In the genomic region with DNA sequence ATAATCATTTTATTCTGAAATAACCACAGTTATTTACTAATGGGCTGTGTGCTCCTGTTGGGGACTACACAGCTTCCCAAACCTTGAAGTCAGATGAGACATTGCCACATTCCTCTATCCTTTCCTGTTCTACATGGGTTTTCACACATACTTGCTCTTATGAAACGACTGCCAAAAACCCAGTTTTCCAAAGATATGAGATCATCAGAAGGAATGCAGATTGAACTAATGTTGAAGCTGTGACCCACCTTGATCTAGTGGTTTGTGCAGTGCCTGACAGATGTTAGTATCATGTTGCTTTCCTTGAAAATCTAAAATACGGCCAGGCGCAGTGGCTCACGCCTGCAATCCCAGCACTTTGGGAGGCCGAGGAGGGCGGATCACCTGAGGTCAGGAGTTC, we compare ENCODE assay signal across 12 cellular contexts.
DNase-seq lines count a peak whose midpoint lies in the region; TF ChIP-seq lines count a peak whose summit lies in the region.
"Had no signal": no experiment of that assay in that cellular context is flagged by ENCODE, and none has a peak within 500 bp of the region (broad histone marks: within the 10 kb centered on the region; RNA-seq: fewer than 3 reads in every experiment).

No MANE protein-coding gene starts in this region.

- no peak for TF ChIP-seq CTCF in HEK293 (tag by site-specific recombination; IDR thresholded peaks at IDR 0.05)
- TF ChIP-seq CTCF in type B pancreatic cell (conservative IDR thresholded peaks at IDR 0.05): no peak
- TF ChIP-seq CTCF in glutamatergic neuron (IDR thresholded peaks at IDR 0.05; ENCODE audit: partially characterized antibody, unreplicated experiment): no peak

- peak overlapping the region; percentile 91 for H3K27ac Mint-ChIP-seq in type B pancreatic cell
- H3K27ac Mint-ChIP-seq in glutamatergic neuron (ENCODE audit: unreplicated experiment): no peak overlapping the region
- H3K27ac Mint-ChIP-seq: activated T-helper 17 cell treated with anti-CD3 and anti-CD28 coated beads, Interleukin-2, amount 50 U/mL, for 72 hours; effector memory CD8-positive, alpha-beta T cell; memory B cell; stimulated activated memory B cell treated with anti-CD40 and anti-IgM and Interleukin-4, amounts not matched to agents 10 μg/mL and 1 μg/mL and 100 μg/mL, for 72 hours had no signal

- CTCF ChIA-PET in HEK293 (lab: Yijun Ruan, JAX): no interaction called here

- no peaks in the 10 kb centered on the region for H3K9me3 ChIP-seq in HEK293 (ENCODE audit: control insufficient read depth, insufficient read depth, low read depth, low read length)

- DNase-seq in amniotic stem cell (lab: John Stamatoyannopoulos, UW) (peak; percentile 51), iris pigment epithelial cell (ENCODE audit: low read depth) (peak; percentile 93), type B pancreatic cell (ENCODE audit: extremely low spot score, unreplicated experiment) (no peak), NCI-H1092 treated with DMSO at 0.1 percent for 48 hours (lab: John Stamatoyannopoulos, UW) (no peak), glutamatergic neuron (no peak), iPS-NIHi11 (ENCODE audit: low spot score) (no peak)
- DNase-seq: effector memory CD8-positive, alpha-beta T cell; stimulated activated CD4-positive, alpha-beta T cell treated with anti-CD3 and anti-CD28 coated beads, Interleukin-12 subunit alpha, Interleukin-12 subunit beta, amount 100 ng/mL, for 4 hours had no signal

- H3K36me3 Mint-ChIP-seq in type B pancreatic cell (peaks cover 6% of the 10 kb centered on the region), glutamatergic neuron (ENCODE audit: unreplicated experiment) (peaks cover 4% of the 10 kb centered on the region)

- H3K27me3 Mint-ChIP-seq in type B pancreatic cell (no peaks in the 10 kb centered on the region), glutamatergic neuron (ENCODE audit: unreplicated experiment) (no peaks in the 10 kb centered on the region)
- H3K27me3 Mint-ChIP-seq: activated T-helper 17 cell treated with anti-CD3 and anti-CD28 coated beads, Interleukin-2, amount 50 U/mL, for 72 hours; effector memory CD8-positive, alpha-beta T cell; memory B cell; stimulated activated memory B cell treated with anti-CD40 and anti-IgM and Interleukin-4, amounts not matched to agents 10 μg/mL and 1 μg/mL and 100 μg/mL, for 72 hours had no signal

- no peak overlapping the region for H3K4me3 ChIP-seq in HEK293 (ENCODE audit: low read depth, low read length)

- H3K27ac ChIP-seq in HEK293 (ENCODE audit: extremely low read depth, low read depth, low read length): no peak overlapping the region; the same call in 1 of the 2 replicates

- peaks cover 25% of the 10 kb centered on the region for H3K4me1 Mint-ChIP-seq in type B pancreatic cell (ENCODE audit: unreplicated experiment)
- peaks cover 7% of the 10 kb centered on the region for H3K4me1 Mint-ChIP-seq in glutamatergic neuron (ENCODE audit: low read depth, unreplicated experiment)
- H3K4me1 Mint-ChIP-seq: stimulated activated memory B cell treated with anti-CD40 and anti-IgM and Interleukin-4, amounts not matched to agents 10 μg/mL and 1 μg/mL and 100 μg/mL, for 72 hours had no signal

- POLR2A ChIA-PET in HEK293 (lab: Yijun Ruan, JAX): no interaction called here

- H3K4me3 Mint-ChIP-seq in type B pancreatic cell: no peak overlapping the region
- H3K4me3 Mint-ChIP-seq in glutamatergic neuron (ENCODE audit: unreplicated experiment): no peak overlapping the region
- H3K4me3 Mint-ChIP-seq: activated T-helper 17 cell treated with anti-CD3 and anti-CD28 coated beads, Interleukin-2, amount 50 U/mL, for 72 hours; effector memory CD8-positive, alpha-beta T cell; memory B cell; stimulated activated memory B cell treated with anti-CD40 and anti-IgM and Interleukin-4, amounts not matched to agents 10 μg/mL and 1 μg/mL and 100 μg/mL, for 72 hours had no signal

- peaks cover 15% of the 10 kb centered on the region for H3K4me1 ChIP-seq in HEK293 (ENCODE audit: control insufficient read depth, insufficient read depth, low read length)

- no peaks in the 10 kb centered on the region for H3K36me3 ChIP-seq in HEK293 (ENCODE audit: control insufficient read depth in 2 of 2, insufficient read depth in 1 of 2, low read length in 2 of 2)

- H3K9me3 Mint-ChIP-seq in type B pancreatic cell (peaks cover 5% of the 10 kb centered on the region), glutamatergic neuron (ENCODE audit: unreplicated experiment) (no peaks in the 10 kb centered on the region)
- H3K9me3 Mint-ChIP-seq: activated T-helper 17 cell treated with anti-CD3 and anti-CD28 coated beads, Interleukin-2, amount 50 U/mL, for 72 hours; effector memory CD8-positive, alpha-beta T cell; stimulated activated memory B cell treated with anti-CD40 and anti-IgM and Interleukin-4, amounts not matched to agents 10 μg/mL and 1 μg/mL and 100 μg/mL, for 72 hours had no signal

TF ChIP-seq in HEK293, 187 proteins besides CTCF, POLR2A, EP300 and RAD21:
- TF ChIP-seq ZNF138 (tag by site-specific recombination; IDR thresholded peaks at IDR 0.05; ENCODE audit: borderline replicate concordance): no peak
- 0 out of 2 replicates have a peak, but pooled peaks have one; percentile 10 for TF ChIP-seq ZNF660 (tag by site-specific recombination; IDR thresholded peaks at IDR 0.05)
- TF ChIP-seq ZNF335 (tag by site-specific recombination; conservative IDR thresholded peaks at IDR 0.05): peak; percentile 61
- TF ChIP-seq, protein P1, sequence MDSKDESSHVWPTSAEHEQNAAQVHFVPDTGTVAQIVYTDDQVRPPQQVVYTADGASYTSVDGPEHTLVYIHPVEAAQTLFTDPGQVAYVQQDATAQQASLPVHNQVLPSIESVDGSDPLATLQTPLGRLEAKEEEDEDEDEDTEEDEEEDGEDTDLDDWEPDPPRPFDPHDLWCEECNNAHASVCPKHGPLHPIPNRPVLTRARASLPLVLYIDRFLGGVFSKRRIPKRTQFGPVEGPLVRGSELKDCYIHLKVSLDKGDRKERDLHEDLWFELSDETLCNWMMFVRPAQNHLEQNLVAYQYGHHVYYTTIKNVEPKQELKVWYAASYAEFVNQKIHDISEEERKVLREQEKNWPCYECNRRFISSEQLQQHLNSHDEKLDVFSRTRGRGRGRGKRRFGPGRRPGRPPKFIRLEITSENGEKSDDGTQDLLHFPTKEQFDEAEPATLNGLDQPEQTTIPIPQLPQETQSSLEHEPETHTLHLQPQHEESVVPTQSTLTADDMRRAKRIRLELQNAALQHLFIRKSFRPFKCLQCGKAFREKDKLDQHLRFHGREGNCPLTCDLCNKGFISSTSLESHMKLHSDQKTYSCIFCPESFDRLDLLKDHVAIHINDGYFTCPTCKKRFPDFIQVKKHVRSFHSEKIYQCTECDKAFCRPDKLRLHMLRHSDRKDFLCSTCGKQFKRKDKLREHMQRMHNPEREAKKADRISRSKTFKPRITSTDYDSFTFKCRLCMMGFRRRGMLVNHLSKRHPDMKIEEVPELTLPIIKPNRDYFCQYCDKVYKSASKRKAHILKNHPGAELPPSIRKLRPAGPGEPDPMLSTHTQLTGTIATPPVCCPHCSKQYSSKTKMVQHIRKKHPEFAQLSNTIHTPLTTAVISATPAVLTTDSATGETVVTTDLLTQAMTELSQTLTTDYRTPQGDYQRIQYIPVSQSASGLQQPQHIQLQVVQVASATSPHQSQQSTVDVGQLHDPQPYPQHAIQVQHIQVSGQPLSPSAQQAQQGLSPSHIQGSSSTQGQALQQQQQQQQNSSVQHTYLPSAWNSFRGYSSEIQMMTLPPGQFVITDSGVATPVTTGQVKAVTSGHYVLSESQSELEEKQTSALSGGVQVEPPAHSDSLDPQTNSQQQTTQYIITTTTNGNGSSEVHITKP (tag by site-specific recombination; IDR thresholded peaks at IDR 0.05): peak; percentile 65
- TF ChIP-seq BCL11A (tag by site-specific recombination; IDR thresholded peaks at IDR 0.05; ENCODE audit: low read depth): no peak
- TF ChIP-seq ZNF623 (tag by site-specific recombination; IDR thresholded peaks at IDR 0.05): no peak
- TF ChIP-seq FEZF1 (tag by site-specific recombination; IDR thresholded peaks at IDR 0.05): no peak

Comparison
In these comparisons a context has a peak if more than half of its experiments do, and no peak if none do; other contexts are left out.
1. DNase-seq: peak in amniotic stem cell (single experiment) and iris pigment epithelial cell (single experiment); none in type B pancreatic cell (single experiment), NCI-H1092 treated with DMSO at 0.1 percent for 48 hours (single experiment), glutamatergic neuron (single experiment) and iPS-NIHi11 (single experiment).